27 cellular contexts compared by ENCODE assay signal in genomic region chr9:134355158-134355557, GRCh38. TPM values are rescaled to one million over a fixed set of nuclear protein-coding genes. Genes with fewer than 3 reads are reported as not detected.
A peak's percentile ranks its signal among the peaks of the same experiment; 100 is the strongest.
DNase-seq lines count a peak whose midpoint lies in the region; ATAC-seq and TF ChIP-seq lines count a peak whose summit lies in the region.
"Had no signal": no experiment of that assay in that cellular context is flagged by ENCODE, and none has a peak within 500 bp of the region (broad histone marks: within the 10 kb centered on the region; RNA-seq: fewer than 3 reads in every experiment).

No MANE protein-coding gene starts in this region.

- intact Hi-C loops in PC-9 (cut with micrococcal nuclease; ENCODE audit: unreplicated experiment) = loop anchor here (1.0 kb wide), 1 partner anchor 14 kb away; no protein-coding TSS in a partner anchor
- intact Hi-C loops in left lung (cut with DNase I) = no loop called here

- no peaks in the 10 kb centered on the region for H3K36me3 ChIP-seq in PC-9 (ENCODE audit: low read depth)
- no peaks in the 10 kb centered on the region for H3K36me3 ChIP-seq in endodermal cell (ENCODE audit: control insufficient read depth, insufficient read depth, low read length)
- H3K36me3 ChIP-seq in neural progenitor cell = no peaks in the 10 kb centered on the region
- H3K36me3 ChIP-seq in left lung = no peaks in the 10 kb centered on the region
- H3K36me3 ChIP-seq: adrenal gland, brain microvascular endothelial cell, heart left ventricle, uterus, WERI-Rb-1 had no signal

- H3K4me1 Mint-ChIP-seq in endodermal cell (peaks cover 21% of the 10 kb centered on the region), neural progenitor cell (peaks cover 20% of the 10 kb centered on the region), type B pancreatic cell (ENCODE audit: unreplicated experiment) (peaks cover 29% of the 10 kb centered on the region)

- no peak overlapping the region for H3K9ac ChIP-seq in endodermal cell (ENCODE audit: extremely low read depth, low read length, poor library complexity, severe bottlenecking)
- no peak overlapping the region for H3K9ac ChIP-seq in neural progenitor cell

- H3K27me3 ChIP-seq in PC-9 (ENCODE audit: insufficient read depth, low read depth) = no peaks in the 10 kb centered on the region
- H3K27me3 ChIP-seq in endodermal cell (ENCODE audit: control insufficient read depth, insufficient read depth, low read length, poor library complexity, severe bottlenecking) = no peaks in the 10 kb centered on the region
- no peaks in the 10 kb centered on the region for H3K27me3 ChIP-seq in neural progenitor cell
- H3K27me3 ChIP-seq in left lung = no peaks in the 10 kb centered on the region
- H3K27me3 ChIP-seq: adrenal gland, brain microvascular endothelial cell, heart left ventricle, uterus had no signal

- DNase-seq in PC-9 (no peak), endodermal cell (no peak), neural progenitor cell (ENCODE audit: low spot score) (no peak), type B pancreatic cell (ENCODE audit: extremely low spot score, unreplicated experiment) (no peak), putamen (ENCODE audit: low spot score) (no peak), left lung (no peak)
- DNase-seq: activated CD4-positive, alpha-beta T cell treated with anti-CD3 and anti-CD28 coated beads, Interleukin-2, amount 50 U/mL, for 4 hours; activated naive CD4-positive, alpha-beta T cell treated with anti-CD3 and anti-CD28 coated beads for 36 hours; activated T-cell treated with anti-CD3 and anti-CD28 coated beads, Interleukin-2, amount 50 U/mL, for 72 hours; adrenal gland; brain microvascular endothelial cell; CD4-positive, CD25-positive, alpha-beta regulatory T cell; effector CD8-positive, alpha-beta T cell; erythroblast; foreskin fibroblast; heart left ventricle; Karpas-422; mesenchymal stem cell; NCI-H524; occipital lobe; PC-3; SIG-M5; small intestine; uterus; WERI-Rb-1 had no signal

- H4K20me1 ChIP-seq in PC-9 (ENCODE audit: insufficient read depth) = peaks cover 10% of the 10 kb centered on the region
- peaks cover 100% of the 10 kb centered on the region for H4K20me1 ChIP-seq in neural progenitor cell (ENCODE audit: low read depth)

- H3K4me3 Mint-ChIP-seq in endodermal cell (no peak overlapping the region), neural progenitor cell (no peak overlapping the region), type B pancreatic cell (peak overlapping the region; percentile 71)
- H3K4me3 Mint-ChIP-seq: activated naive CD4-positive, alpha-beta T cell treated with anti-CD3 and anti-CD28 coated beads for 36 hours; activated T-cell treated with anti-CD3 and anti-CD28 coated beads, Interleukin-2, amount 50 U/mL, for 72 hours; CD4-positive, CD25-positive, alpha-beta regulatory T cell had no signal

- H3K9me3 Mint-ChIP-seq in endodermal cell = no peaks in the 10 kb centered on the region
- H3K9me3 Mint-ChIP-seq in neural progenitor cell = no peaks in the 10 kb centered on the region
- no peaks in the 10 kb centered on the region for H3K9me3 Mint-ChIP-seq in type B pancreatic cell
- H3K9me3 Mint-ChIP-seq: activated naive CD4-positive, alpha-beta T cell treated with anti-CD3 and anti-CD28 coated beads for 36 hours; activated T-cell treated with anti-CD3 and anti-CD28 coated beads, Interleukin-2, amount 50 U/mL, for 72 hours; CD4-positive, CD25-positive, alpha-beta regulatory T cell had no signal

- H3F3A ChIP-seq in PC-9 (ENCODE audit: insufficient read depth, low read depth) (peaks cover 58% of the 10 kb centered on the region), neural progenitor cell (ENCODE audit: low read depth) (peaks cover 6% of the 10 kb centered on the region)

- no peaks in the 10 kb centered on the region for H3K9me2 ChIP-seq in PC-9 (ENCODE audit: insufficient read depth)

- H2AFZ ChIP-seq in PC-9 (no peak overlapping the region), neural progenitor cell (replicated peaks) (no peak overlapping the region)

- H3K27ac Mint-ChIP-seq in endodermal cell = peak overlapping the region; percentile 75
- H3K27ac Mint-ChIP-seq in neural progenitor cell = peak overlapping the region; percentile 60
- H3K27ac Mint-ChIP-seq in type B pancreatic cell = peak overlapping the region; percentile 83
- H3K27ac Mint-ChIP-seq: activated naive CD4-positive, alpha-beta T cell treated with anti-CD3 and anti-CD28 coated beads for 36 hours; activated T-cell treated with anti-CD3 and anti-CD28 coated beads, Interleukin-2, amount 50 U/mL, for 72 hours; CD4-positive, CD25-positive, alpha-beta regulatory T cell had no signal

- H3K27me3 Mint-ChIP-seq in endodermal cell (ENCODE audit: insufficient read depth) (no peaks in the 10 kb centered on the region), neural progenitor cell (ENCODE audit: insufficient read depth, low read depth) (peaks cover 7% of the 10 kb centered on the region), type B pancreatic cell (no peaks in the 10 kb centered on the region)
- H3K27me3 Mint-ChIP-seq: CD4-positive, CD25-positive, alpha-beta regulatory T cell had no signal

- ATAC-seq in HG03097 (IDR thresholded peaks at IDR 0.05; ENCODE audit: low FRiP score, unreplicated experiment) (no peak), GM21576 (IDR thresholded peaks at IDR 0.05; ENCODE audit: unreplicated experiment) (no peak), left lung (no peak)
- ATAC-seq: activated T-cell treated with anti-CD3 and anti-CD28 coated beads, Interleukin-2, amount 50 U/mL, for 72 hours; heart left ventricle had no signal

- peaks cover 86% of the 10 kb centered on the region for H3K79me2 ChIP-seq in PC-9 (ENCODE audit: low read depth)
- H3K79me2 ChIP-seq in neural progenitor cell (ENCODE audit: low read depth) = peaks cover 87% of the 10 kb centered on the region

- POLR2A ChIA-PET in PC-9 (lab: Charles Lee; ENCODE audit: unreplicated experiment) = interaction anchor here (0.6 to 2.4 kb wide), 5 partner anchors 23 to 1252 kb away, joined by 3 to 19 read pairs (median 4); no protein-coding TSS in a partner anchor

- H3K36me3 Mint-ChIP-seq in endodermal cell (ENCODE audit: low read depth) = no peaks in the 10 kb centered on the region
- H3K36me3 Mint-ChIP-seq in neural progenitor cell = no peaks in the 10 kb centered on the region
- H3K36me3 Mint-ChIP-seq in type B pancreatic cell = no peaks in the 10 kb centered on the region
- H3K36me3 Mint-ChIP-seq: CD4-positive, CD25-positive, alpha-beta regulatory T cell had no signal

- TF ChIP-seq CTCF in PC-9 (conservative IDR thresholded peaks at IDR 0.05) (no peak), endodermal cell (conservative IDR thresholded peaks at IDR 0.05) (no peak), neural progenitor cell (IDR thresholded peaks at IDR 0.05) (no peak), type B pancreatic cell (conservative IDR thresholded peaks at IDR 0.05) (no peak), left lung (IDR thresholded peaks at IDR 0.05) (no peak)

- no peaks in the 10 kb centered on the region for H3K9me3 ChIP-seq in PC-9 (ENCODE audit: insufficient read depth, low read depth)
- H3K9me3 ChIP-seq in endodermal cell (ENCODE audit: control insufficient read depth, low read length) = no peaks in the 10 kb centered on the region
- H3K9me3 ChIP-seq in neural progenitor cell (ENCODE audit: low read depth) = no peaks in the 10 kb centered on the region
- H3K9me3 ChIP-seq in left lung = no peaks in the 10 kb centered on the region
- H3K9me3 ChIP-seq: adrenal gland, heart left ventricle, uterus had no signal

- WGBS in endodermal cell (ENCODE audit: insufficient coverage in 1 of 2, insufficient read length in 1 of 2), 2 experiments = 91 to 93% methylated on average over 8 of the region's 8 CpGs

- CTCF ChIA-PET in PC-9 (lab: Charles Lee) = interaction anchor here (0.6 to 1.5 kb wide), 6 partner anchors 23 to 494 kb away, joined by 3 to 12 read pairs (median 6); no protein-coding TSS in a partner anchor

- H3K4me2 ChIP-seq in PC-9 (peak overlapping the region; percentile 98), neural progenitor cell (no peak overlapping the region)

- H3K4me1 ChIP-seq in PC-9 (replicated peaks; ENCODE audit: insufficient read depth) = peaks cover 80% of the 10 kb centered on the region
- peaks cover 9% of the 10 kb centered on the region for H3K4me1 ChIP-seq in endodermal cell (ENCODE audit: control insufficient read depth, insufficient read depth, low read length)
- peaks cover 17% of the 10 kb centered on the region for H3K4me1 ChIP-seq in neural progenitor cell
- peaks cover 33 to 87% of the 10 kb centered on the region in 2 donors for H3K4me1 ChIP-seq in left lung

- H3K4me3 ChIP-seq in PC-9 (peak overlapping the region; percentile 63; the same call in 1 of the 2 replicates), endodermal cell (ENCODE audit: low read length) (no peak overlapping the region), neural progenitor cell (no peak overlapping the region), left lung (no peak overlapping the region)
- H3K4me3 ChIP-seq: adrenal gland, heart left ventricle, uterus had no signal

- H3K27ac ChIP-seq in PC-9 = peak overlapping the region; percentile 87
- H3K27ac ChIP-seq in endodermal cell (ENCODE audit: low read depth, low read length) = no peak overlapping the region
- peak overlapping the region; percentile 46 for H3K27ac ChIP-seq in neural progenitor cell
- H3K27ac ChIP-seq in left lung = no peak overlapping the region
- H3K27ac ChIP-seq: brain microvascular endothelial cell, uterus, WERI-Rb-1 had no signal

- BruUV-seq in PC-9 (replicated peaks; lab: Mats Ljungman, UMichigan) = no TSS peak

RNA-seq across cellular contexts. Expression of gene RXRA, which starts 28.9 kb away (rescaled TPM):
- 116 and 146 TPM in 2 replicates for total RNA-seq in PC-9 (2021)
- 10 to 100 TPM; 58.3 to 70.6 TPM for total RNA-seq in endodermal cell
- polyA plus RNA-seq in endodermal cell (2013, experiment 1 of 2) = 37.4 TPM
- polyA plus RNA-seq in endodermal cell (2013, experiment 2 of 2) = 33.9 TPM
- 11.6 and 25.5 TPM in 2 replicates for total RNA-seq in neural progenitor cell (ENCODE audit: low replicate concordance)
- total RNA-seq in type B pancreatic cell (ENCODE audit: low replicate concordance) = 66.9 and 127 TPM in 2 replicates
- total RNA-seq in left lung = 10 to 100 TPM; 56.7 to 79.5 TPM

Comparison
In these comparisons a context has a peak if more than half of its experiments do, and no peak if none do; other contexts are left out.
1. H3K27ac ChIP-seq: peak in PC-9 (single experiment) and neural progenitor cell (single experiment); none in endodermal cell (single experiment) and left lung (0 of 2).
2. Peak in every context shown above with its lines, with median percentiles within 50 percentile points of each other: H3K27ac Mint-ChIP-seq.